In the genomic region with DNA sequence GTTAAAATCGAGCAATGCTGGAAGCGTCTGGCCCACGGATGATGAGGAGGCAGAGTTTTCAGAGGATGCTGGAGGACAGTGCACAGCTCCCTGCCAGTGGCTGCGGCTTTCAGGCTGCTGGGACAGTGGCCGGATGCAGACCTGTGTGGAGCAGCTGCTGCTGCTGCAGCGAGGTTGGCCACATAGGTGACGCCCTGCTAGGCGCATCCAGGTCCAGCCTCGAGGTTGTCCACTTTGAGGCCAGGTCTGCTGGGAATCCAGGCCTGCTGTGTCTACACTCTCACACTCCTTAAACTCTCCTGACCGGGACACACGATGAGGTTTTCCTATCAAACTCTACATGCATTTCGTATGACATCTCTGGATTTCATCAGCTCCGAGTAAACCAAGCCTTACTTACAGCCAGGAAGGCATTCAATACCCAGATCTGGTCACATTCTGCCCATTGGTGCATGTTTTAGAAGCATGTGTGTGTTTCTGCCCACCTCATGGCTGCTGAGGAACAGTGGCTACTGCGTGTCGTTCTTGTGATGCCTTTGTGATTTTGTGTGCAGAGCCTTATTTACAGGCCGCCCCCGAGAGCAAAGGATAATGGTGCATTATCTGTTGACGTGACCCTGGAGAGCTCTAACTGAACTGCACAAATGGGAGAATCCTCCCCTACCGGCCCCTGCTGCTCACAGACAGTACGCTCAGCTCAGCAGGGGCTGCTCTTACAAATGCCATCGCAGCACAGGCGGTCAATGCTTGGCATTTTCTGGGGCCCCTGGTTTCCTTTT, we compare ENCODE assay signal across 1 cellular context.
A peak's percentile ranks its signal among the peaks of the same experiment; 100 is the strongest.
TF ChIP-seq lines count a peak whose summit lies in the region.

No MANE protein-coding gene starts in this region.

TF ChIP-seq in HepG2, 621 proteins besides CTCF, POLR2A, EP300 and RAD21 (continued from another document and continues in another):
- TF ChIP-seq JDP2 (CRISPR knock-in tag; IDR thresholded peaks at IDR 0.05; ENCODE audit: borderline replicate concordance) (no peak), MBD4 (IDR thresholded peaks at IDR 0.05; ENCODE audit: borderline replicate concordance, low read length) (no peak), ZNF264 (CRISPR knock-in tag; IDR thresholded peaks at IDR 0.05) (no peak), ZNF44 (CRISPR knock-in tag; IDR thresholded peaks at IDR 0.05) (no peak; the same call in 1 of the 2 replicates), MIER2 (CRISPR knock-in tag; IDR thresholded peaks at IDR 0.05) (no peak), HCFC1 (IDR thresholded peaks at IDR 0.05; ENCODE audit: low read depth, low read length) (no peak), BCL6 (CRISPR knock-in tag; IDR thresholded peaks at IDR 0.05) (peak; percentile 50), KAT8 (CRISPR knock-in tag; IDR thresholded peaks at IDR 0.05) (peak; percentile 25; the same call in 1 of the 2 replicates), ZFP1 (CRISPR knock-in tag; IDR thresholded peaks at IDR 0.05) (no peak), PHF20 (CRISPR knock-in tag; IDR thresholded peaks at IDR 0.05) (no peak), ZNF331 (CRISPR knock-in tag; IDR thresholded peaks at IDR 0.05) (peak; percentile 15; the same call in 1 of the 2 replicates), CREM (IDR thresholded peaks at IDR 0.05) (peak; percentile 18; the same call in 1 of the 2 replicates), CREM (CRISPR knock-in tag; IDR thresholded peaks at IDR 0.05) (no peak), ZNF598 (CRISPR knock-in tag; IDR thresholded peaks at IDR 0.05; ENCODE audit: borderline replicate concordance) (no peak), NCOA1 (CRISPR knock-in tag; IDR thresholded peaks at IDR 0.05) (no peak), SNAI1 (CRISPR knock-in tag; IDR thresholded peaks at IDR 0.05; ENCODE audit: borderline replicate concordance) (no peak), ADNP (CRISPR knock-in tag; IDR thresholded peaks at IDR 0.05) (no peak), FOXA1 (IDR thresholded peaks at IDR 0.05) (no peak), FOXA1 (CRISPR knock-in tag; IDR thresholded peaks at IDR 0.05) (peak; percentile 78), ZNF333 (CRISPR knock-in tag; IDR thresholded peaks at IDR 0.05; ENCODE audit: borderline replicate concordance) (no peak), BRCA1 (CRISPR knock-in tag; IDR thresholded peaks at IDR 0.05) (no peak), TEAD2 (CRISPR knock-in tag; IDR thresholded peaks at IDR 0.05) (no peak), RBFOX2 (IDR thresholded peaks at IDR 0.05; ENCODE audit: low read depth, low read length) (no peak), CENPT (CRISPR knock-in tag; IDR thresholded peaks at IDR 0.05; ENCODE audit: low read depth) (no peak), BRD4 (CRISPR knock-in tag; IDR thresholded peaks at IDR 0.05) (no peak), ZNF10 (CRISPR knock-in tag; IDR thresholded peaks at IDR 0.05; ENCODE audit: borderline replicate concordance, low read depth) (no peak), CBX1 (IDR thresholded peaks at IDR 0.05; ENCODE audit: low read depth) (no peak), CBX5 (CRISPR knock-in tag; IDR thresholded peaks at IDR 0.05; ENCODE audit: borderline replicate concordance) (no peak), SRSF9 (IDR thresholded peaks at IDR 0.05; ENCODE audit: borderline replicate concordance, insufficient read depth, low read depth, low read length, poor library complexity, severe bottlenecking) (no peak), ZNF737 (CRISPR knock-in tag; IDR thresholded peaks at IDR 0.05; ENCODE audit: borderline replicate concordance) (no peak), KLF13 (CRISPR knock-in tag; IDR thresholded peaks at IDR 0.05) (no peak), ZNF530 (CRISPR knock-in tag; IDR thresholded peaks at IDR 0.05; ENCODE audit: low read depth) (no peak), ZNF20 (CRISPR knock-in tag; IDR thresholded peaks at IDR 0.05) (no peak), FOXK2 (IDR thresholded peaks at IDR 0.05) (no peak), KAT2B (IDR thresholded peaks at IDR 0.05; ENCODE audit: borderline replicate concordance, low read depth, low read length) (no peak), POGZ (CRISPR knock-in tag; IDR thresholded peaks at IDR 0.05) (no peak), ETV6 (CRISPR knock-in tag; conservative IDR thresholded peaks at IDR 0.05) (no peak), ZNF256 (CRISPR knock-in tag; conservative IDR thresholded peaks at IDR 0.05) (no peak), ZNF75D (CRISPR knock-in tag; IDR thresholded peaks at IDR 0.05; ENCODE audit: borderline replicate concordance) (no peak), SP4 (CRISPR knock-in tag; IDR thresholded peaks at IDR 0.05) (peak; percentile 35; the same call in 1 of the 2 replicates), ZSCAN29 (CRISPR knock-in tag; conservative IDR thresholded peaks at IDR 0.05) (no peak), SRSF1 (optimal IDR thresholded peaks at IDR 0.05; ENCODE audit: low read depth, low read length) (no peak), RFX5 (IDR thresholded peaks at IDR 0.05; ENCODE audit: low read depth, low read length) (no peak)
- TF ChIP-seq, protein P1, sequence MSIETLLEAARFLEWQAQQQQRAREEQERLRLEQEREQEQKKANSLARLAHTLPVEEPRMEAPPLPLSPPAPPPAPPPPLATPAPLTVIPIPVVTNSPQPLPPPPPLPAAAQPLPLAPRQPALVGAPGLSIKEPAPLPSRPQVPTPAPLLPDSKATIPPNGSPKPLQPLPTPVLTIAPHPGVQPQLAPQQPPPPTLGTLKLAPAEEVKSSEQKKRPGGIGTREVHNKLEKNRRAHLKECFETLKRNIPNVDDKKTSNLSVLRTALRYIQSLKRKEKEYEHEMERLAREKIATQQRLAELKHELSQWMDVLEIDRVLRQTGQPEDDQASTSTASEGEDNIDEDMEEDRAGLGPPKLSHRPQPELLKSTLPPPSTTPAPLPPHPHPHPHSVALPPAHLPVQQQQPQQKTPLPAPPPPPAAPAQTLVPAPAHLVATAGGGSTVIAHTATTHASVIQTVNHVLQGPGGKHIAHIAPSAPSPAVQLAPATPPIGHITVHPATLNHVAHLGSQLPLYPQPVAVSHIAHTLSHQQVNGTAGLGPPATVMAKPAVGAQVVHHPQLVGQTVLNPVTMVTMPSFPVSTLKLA (IDR thresholded peaks at IDR 0.05) = peak; percentile 69
- TF ChIP-seq, protein P2, sequence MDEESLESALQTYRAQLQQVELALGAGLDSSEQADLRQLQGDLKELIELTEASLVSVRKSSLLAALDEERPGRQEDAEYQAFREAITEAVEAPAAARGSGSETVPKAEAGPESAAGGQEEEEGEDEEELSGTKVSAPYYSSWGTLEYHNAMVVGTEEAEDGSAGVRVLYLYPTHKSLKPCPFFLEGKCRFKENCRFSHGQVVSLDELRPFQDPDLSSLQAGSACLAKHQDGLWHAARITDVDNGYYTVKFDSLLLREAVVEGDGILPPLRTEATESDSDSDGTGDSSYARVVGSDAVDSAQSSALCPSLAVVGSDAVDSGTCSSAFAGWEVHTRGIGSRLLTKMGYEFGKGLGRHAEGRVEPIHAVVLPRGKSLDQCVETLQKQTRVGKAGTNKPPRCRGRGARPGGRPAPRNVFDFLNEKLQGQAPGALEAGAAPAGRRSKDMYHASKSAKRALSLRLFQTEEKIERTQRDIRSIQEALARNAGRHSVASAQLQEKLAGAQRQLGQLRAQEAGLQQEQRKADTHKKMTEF (CRISPR knock-in tag; IDR thresholded peaks at IDR 0.05) = no peak
- TF ChIP-seq, protein P3, sequence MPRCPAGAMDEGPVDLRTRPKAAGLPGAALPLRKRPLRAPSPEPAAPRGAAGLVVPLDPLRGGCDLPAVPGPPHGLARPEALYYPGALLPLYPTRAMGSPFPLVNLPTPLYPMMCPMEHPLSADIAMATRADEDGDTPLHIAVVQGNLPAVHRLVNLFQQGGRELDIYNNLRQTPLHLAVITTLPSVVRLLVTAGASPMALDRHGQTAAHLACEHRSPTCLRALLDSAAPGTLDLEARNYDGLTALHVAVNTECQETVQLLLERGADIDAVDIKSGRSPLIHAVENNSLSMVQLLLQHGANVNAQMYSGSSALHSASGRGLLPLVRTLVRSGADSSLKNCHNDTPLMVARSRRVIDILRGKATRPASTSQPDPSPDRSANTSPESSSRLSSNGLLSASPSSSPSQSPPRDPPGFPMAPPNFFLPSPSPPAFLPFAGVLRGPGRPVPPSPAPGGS (CRISPR knock-in tag; IDR thresholded peaks at IDR 0.05) = peak; percentile 77; the same call in 1 of the 2 replicates
- TF ChIP-seq, protein P4, sequence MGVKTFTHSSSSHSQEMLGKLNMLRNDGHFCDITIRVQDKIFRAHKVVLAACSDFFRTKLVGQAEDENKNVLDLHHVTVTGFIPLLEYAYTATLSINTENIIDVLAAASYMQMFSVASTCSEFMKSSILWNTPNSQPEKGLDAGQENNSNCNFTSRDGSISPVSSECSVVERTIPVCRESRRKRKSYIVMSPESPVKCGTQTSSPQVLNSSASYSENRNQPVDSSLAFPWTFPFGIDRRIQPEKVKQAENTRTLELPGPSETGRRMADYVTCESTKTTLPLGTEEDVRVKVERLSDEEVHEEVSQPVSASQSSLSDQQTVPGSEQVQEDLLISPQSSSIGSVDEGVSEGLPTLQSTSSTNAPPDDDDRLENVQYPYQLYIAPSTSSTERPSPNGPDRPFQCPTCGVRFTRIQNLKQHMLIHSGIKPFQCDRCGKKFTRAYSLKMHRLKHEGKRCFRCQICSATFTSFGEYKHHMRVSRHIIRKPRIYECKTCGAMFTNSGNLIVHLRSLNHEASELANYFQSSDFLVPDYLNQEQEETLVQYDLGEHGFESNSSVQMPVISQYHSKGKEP (CRISPR knock-in tag; IDR thresholded peaks at IDR 0.05) = no peak
- TF ChIP-seq, protein P5, sequence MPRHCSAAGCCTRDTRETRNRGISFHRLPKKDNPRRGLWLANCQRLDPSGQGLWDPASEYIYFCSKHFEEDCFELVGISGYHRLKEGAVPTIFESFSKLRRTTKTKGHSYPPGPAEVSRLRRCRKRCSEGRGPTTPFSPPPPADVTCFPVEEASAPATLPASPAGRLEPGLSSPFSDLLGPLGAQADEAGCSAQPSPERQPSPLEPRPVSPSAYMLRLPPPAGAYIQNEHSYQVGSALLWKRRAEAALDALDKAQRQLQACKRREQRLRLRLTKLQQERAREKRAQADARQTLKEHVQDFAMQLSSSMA (CRISPR knock-in tag; IDR thresholded peaks at IDR 0.05) = 0 out of 2 replicates have a peak, but pooled peaks have one; percentile 45
- TF ChIP-seq, protein P6, sequence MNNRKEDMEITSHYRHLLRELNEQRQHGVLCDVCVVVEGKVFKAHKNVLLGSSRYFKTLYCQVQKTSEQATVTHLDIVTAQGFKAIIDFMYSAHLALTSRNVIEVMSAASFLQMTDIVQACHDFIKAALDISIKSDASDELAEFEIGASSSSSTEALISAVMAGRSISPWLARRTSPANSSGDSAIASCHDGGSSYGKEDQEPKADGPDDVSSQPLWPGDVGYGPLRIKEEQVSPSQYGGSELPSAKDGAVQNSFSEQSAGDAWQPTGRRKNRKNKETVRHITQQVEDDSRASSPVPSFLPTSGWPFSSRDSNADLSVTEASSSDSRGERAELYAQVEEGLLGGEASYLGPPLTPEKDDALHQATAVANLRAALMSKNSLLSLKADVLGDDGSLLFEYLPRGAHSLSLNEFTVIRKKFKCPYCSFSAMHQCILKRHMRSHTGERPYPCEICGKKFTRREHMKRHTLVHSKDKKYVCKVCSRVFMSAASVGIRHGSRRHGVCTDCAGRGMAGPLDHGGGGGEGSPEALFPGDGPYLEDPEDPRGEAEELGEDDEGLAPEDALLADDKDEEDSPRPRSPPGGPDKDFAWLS (CRISPR knock-in tag; IDR thresholded peaks at IDR 0.05; ENCODE audit: borderline replicate concordance) = no peak
- TF ChIP-seq, protein P7, sequence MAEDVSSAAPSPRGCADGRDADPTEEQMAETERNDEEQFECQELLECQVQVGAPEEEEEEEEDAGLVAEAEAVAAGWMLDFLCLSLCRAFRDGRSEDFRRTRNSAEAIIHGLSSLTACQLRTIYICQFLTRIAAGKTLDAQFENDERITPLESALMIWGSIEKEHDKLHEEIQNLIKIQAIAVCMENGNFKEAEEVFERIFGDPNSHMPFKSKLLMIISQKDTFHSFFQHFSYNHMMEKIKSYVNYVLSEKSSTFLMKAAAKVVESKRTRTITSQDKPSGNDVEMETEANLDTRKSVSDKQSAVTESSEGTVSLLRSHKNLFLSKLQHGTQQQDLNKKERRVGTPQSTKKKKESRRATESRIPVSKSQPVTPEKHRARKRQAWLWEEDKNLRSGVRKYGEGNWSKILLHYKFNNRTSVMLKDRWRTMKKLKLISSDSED (CRISPR knock-in tag; IDR thresholded peaks at IDR 0.05) = no peak
- TF ChIP-seq, protein P8, sequence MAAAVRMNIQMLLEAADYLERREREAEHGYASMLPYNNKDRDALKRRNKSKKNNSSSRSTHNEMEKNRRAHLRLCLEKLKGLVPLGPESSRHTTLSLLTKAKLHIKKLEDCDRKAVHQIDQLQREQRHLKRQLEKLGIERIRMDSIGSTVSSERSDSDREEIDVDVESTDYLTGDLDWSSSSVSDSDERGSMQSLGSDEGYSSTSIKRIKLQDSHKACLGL (CRISPR knock-in tag; IDR thresholded peaks at IDR 0.05) = no peak
- TF ChIP-seq, protein P9, sequence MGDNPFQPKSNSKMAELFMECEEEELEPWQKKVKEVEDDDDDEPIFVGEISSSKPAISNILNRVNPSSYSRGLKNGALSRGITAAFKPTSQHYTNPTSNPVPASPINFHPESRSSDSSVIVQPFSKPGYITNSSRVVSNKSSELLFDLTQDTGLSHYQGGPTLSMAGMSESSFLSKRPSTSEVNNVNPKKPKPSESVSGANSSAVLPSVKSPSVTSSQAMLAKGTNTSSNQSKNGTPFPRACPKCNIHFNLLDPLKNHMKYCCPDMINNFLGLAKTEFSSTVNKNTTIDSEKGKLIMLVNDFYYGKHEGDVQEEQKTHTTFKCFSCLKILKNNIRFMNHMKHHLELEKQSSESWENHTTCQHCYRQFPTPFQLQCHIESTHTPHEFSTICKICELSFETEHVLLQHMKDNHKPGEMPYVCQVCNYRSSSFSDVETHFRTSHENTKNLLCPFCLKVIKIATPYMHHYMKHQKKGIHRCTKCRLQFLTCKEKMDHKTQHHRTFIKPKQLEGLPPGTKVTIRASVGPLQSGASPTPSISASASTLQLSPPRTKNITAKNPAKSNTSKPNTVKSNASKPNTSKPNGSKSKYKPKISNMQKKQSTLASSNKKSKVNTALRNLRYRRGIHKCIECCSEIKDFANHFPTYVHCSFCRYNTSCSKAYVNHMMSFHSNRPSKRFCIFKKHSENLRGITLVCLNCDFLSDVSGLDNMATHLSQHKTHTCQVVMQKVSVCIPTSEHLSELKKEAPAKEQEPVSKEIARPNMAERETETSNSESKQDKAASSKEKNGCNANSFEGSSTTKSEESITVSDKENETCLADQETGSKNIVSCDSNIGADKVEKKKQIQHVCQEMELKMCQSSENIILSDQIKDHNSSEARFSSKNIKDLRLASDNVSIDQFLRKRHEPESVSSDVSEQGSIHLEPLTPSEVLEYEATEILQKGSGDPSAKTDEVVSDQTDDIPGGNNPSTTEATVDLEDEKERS (CRISPR knock-in tag; IDR thresholded peaks at IDR 0.05) = no peak
- TF ChIP-seq, protein P10, sequence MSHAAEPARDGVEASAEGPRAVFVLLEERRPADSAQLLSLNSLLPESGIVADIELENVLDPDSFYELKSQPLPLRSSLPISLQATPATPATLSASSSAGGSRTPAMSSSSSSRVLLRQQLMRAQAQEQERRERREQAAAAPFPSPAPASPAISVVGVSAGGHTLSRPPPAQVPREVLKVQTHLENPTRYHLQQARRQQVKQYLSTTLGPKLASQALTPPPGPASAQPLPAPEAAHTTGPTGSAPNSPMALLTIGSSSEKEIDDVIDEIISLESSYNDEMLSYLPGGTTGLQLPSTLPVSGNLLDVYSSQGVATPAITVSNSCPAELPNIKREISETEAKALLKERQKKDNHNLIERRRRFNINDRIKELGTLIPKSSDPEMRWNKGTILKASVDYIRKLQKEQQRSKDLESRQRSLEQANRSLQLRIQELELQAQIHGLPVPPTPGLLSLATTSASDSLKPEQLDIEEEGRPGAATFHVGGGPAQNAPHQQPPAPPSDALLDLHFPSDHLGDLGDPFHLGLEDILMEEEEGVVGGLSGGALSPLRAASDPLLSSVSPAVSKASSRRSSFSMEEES (CRISPR knock-in tag; IDR thresholded peaks at IDR 0.05) = no peak
